In the genomic region with DNA sequence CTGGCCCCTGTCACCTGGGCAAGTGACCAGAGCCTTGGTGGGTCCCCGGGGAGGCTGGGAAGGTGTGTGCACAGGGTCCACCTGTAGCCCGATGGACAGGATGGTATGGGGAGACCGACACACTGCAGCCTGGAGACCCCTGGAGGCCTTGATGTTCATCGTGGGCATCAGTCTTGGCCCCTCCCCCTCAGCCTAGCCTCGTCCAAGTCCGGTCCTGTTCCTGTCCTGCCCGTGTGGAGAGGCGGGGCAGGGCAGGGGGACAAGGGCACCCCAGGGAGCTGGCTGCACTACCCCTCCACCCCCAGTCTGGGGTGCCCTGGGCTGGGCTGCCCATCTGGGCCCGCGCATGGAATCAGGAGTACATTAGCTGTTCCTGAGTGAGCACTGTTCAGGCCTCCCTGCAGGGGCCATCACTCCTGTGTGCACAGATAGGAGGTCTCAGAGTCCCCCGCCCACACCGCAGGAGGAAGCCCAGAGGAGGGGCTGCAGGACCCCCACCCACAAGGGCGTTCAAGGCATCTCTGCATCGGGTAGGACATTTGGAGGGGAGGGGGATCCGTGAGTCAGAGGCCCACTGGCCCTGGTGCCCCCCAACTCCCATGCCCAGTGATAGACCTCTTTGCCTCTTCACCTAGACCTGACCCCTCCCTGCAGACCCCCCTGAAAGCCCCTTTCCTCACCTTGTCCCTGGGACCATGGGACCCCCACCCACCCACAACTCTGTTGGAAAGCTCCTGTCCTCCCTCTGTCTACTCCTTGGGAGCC, we compare ENCODE assay signal across 1 cellular context.
TF ChIP-seq lines count a peak whose summit lies in the region.

No MANE protein-coding gene starts in this region.

TF ChIP-seq in HepG2, 621 proteins besides CTCF, POLR2A, EP300 and RAD21 (continued from another document):
- TF ChIP-seq PTBP1 (IDR thresholded peaks at IDR 0.05; ENCODE audit: low read depth, low read length, poor library complexity, severe bottlenecking), result no peak
TF ChIP-seq in HepG2: peak in this region for 0.
